1 cellular context compared by ENCODE assay signal in genomic region chr4:184396570-184397515, GRCh38.
A peak's percentile ranks its signal among the peaks of the same experiment; 100 is the strongest.
TF ChIP-seq lines count a peak whose summit lies in the region.

No MANE protein-coding gene starts in this region.

TF ChIP-seq in GM12878, 131 proteins besides CTCF, POLR2A, EP300 and RAD21:
- no peak for TF ChIP-seq HSF1 (IDR thresholded peaks at IDR 0.05; ENCODE audit: low read depth, low read length)
- TF ChIP-seq CEBPZ (IDR thresholded peaks at IDR 0.05; ENCODE audit: low read depth, low read length) = no peak
- no peak for TF ChIP-seq HCFC1 (IDR thresholded peaks at IDR 0.05; ENCODE audit: low read length)
- 0 out of 2 replicates have a peak, but pooled peaks have one; percentile 16 for TF ChIP-seq CREM (IDR thresholded peaks at IDR 0.05; ENCODE audit: low read depth)
- TF ChIP-seq EED (IDR thresholded peaks at IDR 0.05; ENCODE audit: low read depth) = peak; percentile 59
- TF ChIP-seq CHD4 (IDR thresholded peaks at IDR 0.05) = no peak
- no peak for TF ChIP-seq REST (IDR thresholded peaks at IDR 0.05; ENCODE audit: low read depth, low read length)
- 0 out of 2 replicates have a peak, but pooled peaks have one; percentile 42 for TF ChIP-seq MTA3 (IDR thresholded peaks at IDR 0.05; ENCODE audit: borderline replicate concordance, low read length)
